Comparison of ENCODE assay signal across 13 cellular contexts in genomic region chr12:22064968-22065367, GRCh38.
"Had no signal": no experiment of that assay in that cellular context is flagged by ENCODE, and none has a peak within 500 bp of the region (broad histone marks: within the 10 kb centered on the region; RNA-seq: fewer than 3 reads in every experiment).

No MANE protein-coding gene starts in this region.

- DNase-seq: activated T-cell treated with anti-CD3 and anti-CD28 coated beads, Interleukin-2, amount 50 U/mL, for 24 hours; aorta; heart left ventricle; ovary; right cardiac atrium; stimulated activated CD4-positive, alpha-beta T cell treated with anti-CD3 and anti-CD28 coated beads, Interleukin-4, amount 100 ng/mL, for 24 hours; stimulated activated naive CD4-positive, alpha-beta T cell treated with Interleukin-2 at 50 U/mL for 16 hours had no signal

- H3K9me3 ChIP-seq: heart left ventricle, ovary, upper lobe of left lung had no signal

- H3K36me3 ChIP-seq: ovary had no signal

- H3K27me3 ChIP-seq: heart left ventricle, ovary, upper lobe of left lung had no signal

- H3K4me1 Mint-ChIP-seq: activated T-helper 17 cell treated with anti-CD3 and anti-CD28 coated beads, Interleukin-2, amount 50 U/mL, for 72 hours; brain had no signal

- H3K27ac ChIP-seq: heart left ventricle, ovary, upper lobe of left lung had no signal

- H3K4me1 ChIP-seq: heart left ventricle, upper lobe of left lung had no signal

- H3K9me3 Mint-ChIP-seq: activated naive CD4-positive, alpha-beta T cell treated with anti-CD3 and anti-CD28 coated beads, Interleukin-2, amount 50 U/mL, for 72 hours; activated T-cell treated with anti-CD3 and anti-CD28 coated beads, Interleukin-2, amount 50 U/mL, for 24 hours; activated T-helper 17 cell treated with anti-CD3 and anti-CD28 coated beads, Interleukin-2, amount 50 U/mL, for 72 hours; brain; natural killer cell treated with Interleukin-12 subunit alpha and Interleukin-12 subunit beta and Interleukin-15 and Interleukin-18, amount 100 ng/mL, for 72 hours; WTC11 had no signal

- H3K4me3 ChIP-seq: heart left ventricle, ovary, upper lobe of left lung had no signal

- ATAC-seq: activated naive CD4-positive, alpha-beta T cell treated with anti-CD3 and anti-CD28 coated beads, Interleukin-2, amount 50 U/mL, for 72 hours; activated T-helper 17 cell treated with anti-CD3 and anti-CD28 coated beads, Interleukin-2, amount 50 U/mL, for 72 hours; heart left ventricle; natural killer cell treated with Interleukin-12 subunit alpha and Interleukin-12 subunit beta and Interleukin-15 and Interleukin-18, amount 100 ng/mL, for 72 hours; right cardiac atrium; WTC11 had no signal

- H3K27ac Mint-ChIP-seq: activated naive CD4-positive, alpha-beta T cell treated with anti-CD3 and anti-CD28 coated beads, Interleukin-2, amount 50 U/mL, for 72 hours; activated T-cell treated with anti-CD3 and anti-CD28 coated beads, Interleukin-2, amount 50 U/mL, for 24 hours; activated T-helper 17 cell treated with anti-CD3 and anti-CD28 coated beads, Interleukin-2, amount 50 U/mL, for 72 hours; brain; natural killer cell treated with Interleukin-12 subunit alpha and Interleukin-12 subunit beta and Interleukin-15 and Interleukin-18, amount 100 ng/mL, for 72 hours; WTC11 had no signal

- H3K4me3 Mint-ChIP-seq: activated T-cell treated with anti-CD3 and anti-CD28 coated beads, Interleukin-2, amount 50 U/mL, for 24 hours; activated T-helper 17 cell treated with anti-CD3 and anti-CD28 coated beads, Interleukin-2, amount 50 U/mL, for 72 hours; brain; natural killer cell treated with Interleukin-12 subunit alpha and Interleukin-12 subunit beta and Interleukin-15 and Interleukin-18, amount 100 ng/mL, for 72 hours; WTC11 had no signal

- H3K27me3 Mint-ChIP-seq: activated T-cell treated with anti-CD3 and anti-CD28 coated beads, Interleukin-2, amount 50 U/mL, for 24 hours; activated T-helper 17 cell treated with anti-CD3 and anti-CD28 coated beads, Interleukin-2, amount 50 U/mL, for 72 hours; brain; natural killer cell treated with Interleukin-12 subunit alpha and Interleukin-12 subunit beta and Interleukin-15 and Interleukin-18, amount 100 ng/mL, for 72 hours had no signal
